ENCODE assay signal across 11 cellular contexts in genomic region chr3:184564685-184565385, GRCh38. TPM values are rescaled to one million over a fixed set of nuclear protein-coding genes. Genes with fewer than 3 reads are reported as not detected.
DNase-seq lines count a peak whose midpoint lies in the region; ATAC-seq and TF ChIP-seq lines count a peak whose summit lies in the region.
"Had no signal": no experiment of that assay in that cellular context is flagged by ENCODE, and none has a peak within 500 bp of the region (broad histone marks: within the 10 kb centered on the region; RNA-seq: fewer than 3 reads in every experiment).

No MANE protein-coding gene starts in this region.

- peaks cover 43% of the 10 kb centered on the region for H3K4me1 Mint-ChIP-seq in progenitor cell of endocrine pancreas (ENCODE audit: low read depth)

- CTCF ChIA-PET in A673 (lab: Charles Lee) (interaction anchor here (0.6 kb wide), 2 partner anchors 556 to 984 kb away, joined by 3 to 7 read pairs; no protein-coding TSS in a partner anchor), GM10248 (lab: Yijun Ruan, JAX) (interaction anchor here (0.8 to 3.7 kb wide), 5 partner anchors 14 to 239 kb away, joined by 3 to 20 read pairs (median 3); no protein-coding TSS in a partner anchor)

- no peaks in the 10 kb centered on the region for H3K36me3 Mint-ChIP-seq in progenitor cell of endocrine pancreas (ENCODE audit: insufficient read depth)

- H3K9me3 Mint-ChIP-seq in progenitor cell of endocrine pancreas (ENCODE audit: low read depth) = no peaks in the 10 kb centered on the region

- WGBS in gastroesophageal sphincter (ENCODE audit: low coverage in 1 of 2), 2 donors = 67 to 70% methylated on average over 2 to 3 of the region's 5 CpGs

- H3K27me3 ChIP-seq in A673 (replicated peaks; ENCODE audit: insufficient read depth, low read depth, low read length, poor library complexity) (no peaks in the 10 kb centered on the region), RWPE2 (ENCODE audit: insufficient read depth, poor library complexity, severe bottlenecking) (no peaks in the 10 kb centered on the region), gastroesophageal sphincter (no peaks in the 10 kb centered on the region)

- peak overlapping the region; percentile 19 for H3K27ac Mint-ChIP-seq in progenitor cell of endocrine pancreas

- H3K4me3 ChIP-seq in A673 (ENCODE audit: low read depth, low read length, poor library complexity, severe bottlenecking) (peak overlapping the region; percentile 77), RWPE2 (ENCODE audit: severe bottlenecking) (no peak overlapping the region), gastroesophageal sphincter (peak overlapping the region in 1 of 2 donors; percentile 4)

- H3K9me3 ChIP-seq in A673 (ENCODE audit: low read depth, low read length, poor library complexity, severe bottlenecking) = no peaks in the 10 kb centered on the region
- no peaks in the 10 kb centered on the region for H3K9me3 ChIP-seq in RWPE2 (ENCODE audit: severe bottlenecking)
- H3K9me3 ChIP-seq in gastroesophageal sphincter = no peaks in the 10 kb centered on the region

- BruUV-seq in A673 (replicated peaks; lab: Mats Ljungman, UMichigan) = no TSS peak

- H3K4me1 ChIP-seq in A673 (ENCODE audit: insufficient read depth, low read length, poor library complexity, severe bottlenecking) = peaks cover 35% of the 10 kb centered on the region
- H3K4me1 ChIP-seq in RWPE2 (ENCODE audit: insufficient read depth, poor library complexity, severe bottlenecking) = peaks cover 35% of the 10 kb centered on the region
- peaks cover 2 to 90% (median 40%) of the 10 kb centered on the region in 3 donors for H3K4me1 ChIP-seq in gastroesophageal sphincter

- POLR2A ChIA-PET in A673 (lab: Charles Lee; ENCODE audit: low non-redundant PET) = no interaction called here
- POLR2A ChIA-PET in GM10248 (lab: Yijun Ruan, JAX) = no interaction called here

- peaks cover 38% of the 10 kb centered on the region for H3K27me3 Mint-ChIP-seq in progenitor cell of endocrine pancreas

- DNase-seq in A673 (ENCODE audit: low spot score) = no peak
- DNase-seq in RWPE2 (ENCODE audit: low spot score) = no peak
- DNase-seq in progenitor cell of endocrine pancreas (ENCODE audit: low spot score, unreplicated experiment) = no peak
- DNase-seq in dermis blood vessel endothelial cell = no peak
- DNase-seq in posterior vena cava (ENCODE audit: low spot score) = no peak
- DNase-seq in GM10248 (ENCODE audit: extremely low spot score) = no peak
- DNase-seq: activated CD4-positive, alpha-beta T cell treated with anti-CD3 and anti-CD28 coated beads for 1 hour; DND-41; NK-92 treated with Interleukin-12 subunit alpha and Interleukin-12 subunit beta, amount 100 ng/mL, for 24 hours had no signal

- no peak for ATAC-seq in RWPE2 (ENCODE audit: low read depth)
- ATAC-seq in gastroesophageal sphincter = no peak
- no peak for ATAC-seq in GM21381 (IDR thresholded peaks at IDR 0.05; ENCODE audit: unreplicated experiment)

- H3K27ac ChIP-seq in A673 (ENCODE audit: low read depth, low read length, poor library complexity, severe bottlenecking) = no peak overlapping the region
- H3K27ac ChIP-seq in RWPE2 (ENCODE audit: poor library complexity, severe bottlenecking) = peak overlapping the region; percentile 74
- H3K27ac ChIP-seq in gastroesophageal sphincter = peak overlapping the region; percentile 39 to 89 (median 82)

- peak overlapping the region; percentile 62 for H3K4me3 Mint-ChIP-seq in progenitor cell of endocrine pancreas (ENCODE audit: low read depth)

- no peak for TF ChIP-seq POLR2A in gastroesophageal sphincter (IDR thresholded peaks at IDR 0.05)

- no peak for TF ChIP-seq EP300 in gastroesophageal sphincter (IDR thresholded peaks at IDR 0.05)

- intact Hi-C loops in A673 (cut with micrococcal nuclease; ENCODE audit: unreplicated experiment) = no loop called here
- intact Hi-C loops in posterior vena cava (cut with DNase I) = loop anchor here in 1 of 2 donors (1.0 to 5.0 kb wide), 2 partner anchors 27 to 152 kb away; no protein-coding TSS in a partner anchor

- no peaks in the 10 kb centered on the region for H3K36me3 ChIP-seq in A673 (ENCODE audit: insufficient read depth, low read length, poor library complexity, severe bottlenecking)
- H3K36me3 ChIP-seq in RWPE2 (ENCODE audit: low read depth) = no peaks in the 10 kb centered on the region
- no peaks in the 10 kb centered on the region for H3K36me3 ChIP-seq in gastroesophageal sphincter

- TF ChIP-seq CTCF in A673 (conservative IDR thresholded peaks at IDR 0.05; ENCODE audit: low read depth, low read length) (no peak), RWPE2 (IDR thresholded peaks at IDR 0.05; ENCODE audit: poor library complexity, severe bottlenecking) (no peak), gastroesophageal sphincter (IDR thresholded peaks at IDR 0.05) (no peak), progenitor cell of endocrine pancreas (IDR thresholded peaks at IDR 0.05; ENCODE audit: unreplicated experiment) (no peak), GM10248 (IDR thresholded peaks at IDR 0.05; ENCODE audit: control extremely low read depth, extremely low read depth, low read depth, missing control alignments) (no peak)

RNA-seq across cellular contexts. Expression of gene EPHB3, which starts 3.2 kb away (rescaled TPM):
- total RNA-seq in A673 (2021) (15.6 and 19.4 TPM in 2 replicates), gastroesophageal sphincter (10 to 100 TPM in 1 of 4 donors, 1 to 10 TPM in 3; 3.1 to 10.6 (median 4.6) TPM), progenitor cell of endocrine pancreas (11.7 and 13.4 TPM in 2 replicates), dermis blood vessel endothelial cell (under 0.01 and 0.23 TPM in 2 replicates), posterior vena cava (10 to 100 TPM in 1 of 2 donors, 1 to 10 TPM in 1; 6.9 to 10.8 TPM)
